19 cellular contexts compared by ENCODE assay signal in genomic region chr10:71233491-71233892, GRCh38. TPM values are rescaled to one million over a fixed set of nuclear protein-coding genes. Genes with fewer than 3 reads are reported as not detected.
DNase-seq lines count a peak whose midpoint lies in the region; ATAC-seq and TF ChIP-seq lines count a peak whose summit lies in the region.
"Had no signal": no experiment of that assay in that cellular context is flagged by ENCODE, and none has a peak within 500 bp of the region (broad histone marks: within the 10 kb centered on the region; RNA-seq: fewer than 3 reads in every experiment).

No MANE protein-coding gene starts in this region.

- H3K36me3 ChIP-seq in cardiac muscle cell (no peaks in the 10 kb centered on the region), mesodermal cell (ENCODE audit: control insufficient read depth, insufficient read depth, low read length) (peaks cover 4% of the 10 kb centered on the region), uterus (no peaks in the 10 kb centered on the region)
- H3K36me3 ChIP-seq: gastrocnemius medialis, HAP-1 had no signal

- H3K27ac Mint-ChIP-seq in dendritic cell treated with granulocyte-macrophage colony-stimulating factor and Interleukin-4, amounts not matched to agents 40 ng/mL and 50 ng/mL, for 4 days: peak overlapping the region; percentile 60
- no peak overlapping the region for H3K27ac Mint-ChIP-seq in glutamatergic neuron (ENCODE audit: unreplicated experiment)
- H3K27ac Mint-ChIP-seq: memory B cell, progenitor cell of endocrine pancreas had no signal

- no peaks in the 10 kb centered on the region for H3K9me3 Mint-ChIP-seq in dendritic cell treated with granulocyte-macrophage colony-stimulating factor and Interleukin-4, amounts not matched to agents 40 ng/mL and 50 ng/mL, for 4 days
- H3K9me3 Mint-ChIP-seq in glutamatergic neuron (ENCODE audit: unreplicated experiment): peaks cover 7% of the 10 kb centered on the region
- H3K9me3 Mint-ChIP-seq: memory B cell had no signal

- no peak for TF ChIP-seq POLR2A in uterus (IDR thresholded peaks at IDR 0.05)

- no peak for TF ChIP-seq CTCF in cardiac muscle cell (IDR thresholded peaks at IDR 0.05; ENCODE audit: low read depth, low read length)
- TF ChIP-seq CTCF in uterus (IDR thresholded peaks at IDR 0.05): no peak
- TF ChIP-seq CTCF in glutamatergic neuron (IDR thresholded peaks at IDR 0.05; ENCODE audit: partially characterized antibody, unreplicated experiment): no peak

- peaks cover 99% of the 10 kb centered on the region for H3K4me1 ChIP-seq in cardiac muscle cell (ENCODE audit: low read depth)
- peaks cover 91% of the 10 kb centered on the region for H3K4me1 ChIP-seq in mesodermal cell (ENCODE audit: control insufficient read depth, insufficient read depth, low read length, poor library complexity, severe bottlenecking)
- H3K4me1 ChIP-seq in uterus: peaks cover 17 to 36% of the 10 kb centered on the region in 2 donors

- H3K9me3 ChIP-seq in cardiac muscle cell (ENCODE audit: low read depth): no peaks in the 10 kb centered on the region
- H3K9me3 ChIP-seq in mesodermal cell (ENCODE audit: control insufficient read depth, low read length): no peaks in the 10 kb centered on the region
- no peaks in the 10 kb centered on the region for H3K9me3 ChIP-seq in uterus
- H3K9me3 ChIP-seq: gastrocnemius medialis, HAP-1 had no signal

- intact Hi-C loops in cardiac septum (cut with DNase I): loop anchor here (2.0 to 5.0 kb wide), 2 partner anchors 15 to 34 kb away; no protein-coding TSS in a partner anchor
- intact Hi-C loops in dendritic cell treated with granulocyte-macrophage colony-stimulating factor and Interleukin-4, amounts not matched to agents 40 ng/mL and 50 ng/mL, for 4 days (cut with micrococcal nuclease): no loop called here
- intact Hi-C loops in uterus (cut with DNase I; ENCODE audit: low total_unique reads): no loop called here

- peaks cover 3% of the 10 kb centered on the region for H3K27me3 Mint-ChIP-seq in dendritic cell treated with granulocyte-macrophage colony-stimulating factor and Interleukin-4, amounts not matched to agents 40 ng/mL and 50 ng/mL, for 4 days
- H3K27me3 Mint-ChIP-seq in glutamatergic neuron (ENCODE audit: unreplicated experiment): peaks cover 3% of the 10 kb centered on the region
- H3K27me3 Mint-ChIP-seq: memory B cell had no signal

- H3K4me3 ChIP-seq in cardiac muscle cell: no peak overlapping the region
- no peak overlapping the region for H3K4me3 ChIP-seq in mesodermal cell (ENCODE audit: extremely low read depth, insufficient read depth, low read length, poor library complexity, severe bottlenecking)
- H3K4me3 ChIP-seq in uterus: no peak overlapping the region
- H3K4me3 ChIP-seq: HAP-1, skin epidermis had no signal

- no peaks in the 10 kb centered on the region for H3K27me3 ChIP-seq in cardiac muscle cell
- no peaks in the 10 kb centered on the region for H3K27me3 ChIP-seq in uterus
- H3K27me3 ChIP-seq: gastrocnemius medialis had no signal

- 63 to 90% methylated on average over 1 to 3 of the region's 3 CpGs for WGBS in mesodermal cell (ENCODE audit: insufficient coverage in 2 of 2), 2 experiments

- ATAC-seq in GM21717 (IDR thresholded peaks at IDR 0.05; ENCODE audit: unreplicated experiment): no peak
- ATAC-seq: esophagus mucosa had no signal

- H3K36me3 Mint-ChIP-seq in dendritic cell treated with granulocyte-macrophage colony-stimulating factor and Interleukin-4, amounts not matched to agents 40 ng/mL and 50 ng/mL, for 4 days (ENCODE audit: low read depth): no peaks in the 10 kb centered on the region
- no peaks in the 10 kb centered on the region for H3K36me3 Mint-ChIP-seq in glutamatergic neuron (ENCODE audit: unreplicated experiment)
- H3K36me3 Mint-ChIP-seq: memory B cell had no signal

- DNase-seq in cardiac muscle cell (ENCODE audit: low read depth in 1 of 2, low spot score in 1 of 2) (no peak), cardiac septum (ENCODE audit: low spot score) (no peak), uterus (no peak), glutamatergic neuron (no peak), iPS-NIHi11 (ENCODE audit: low spot score) (no peak)
- DNase-seq: activated CD4-positive, alpha-beta T cell treated with anti-CD3 and anti-CD28 coated beads for 48 hours; central memory CD4-positive, alpha-beta T cell; effector CD8-positive, alpha-beta T cell; gastrocnemius medialis; stimulated activated CD4-positive, alpha-beta T cell treated with anti-CD3 and anti-CD28 coated beads, Interleukin-4, amount 100 ng/mL, for 24 hours; SW 1271 had no signal

- peak overlapping the region; percentile 99 for H3K27ac ChIP-seq in cardiac muscle cell
- H3K27ac ChIP-seq in mesodermal cell (ENCODE audit: low read depth, low read length, severe bottlenecking): peak overlapping the region; percentile 97
- peak overlapping the region; percentile 34 to 80 for H3K27ac ChIP-seq in uterus

- peaks cover 65% of the 10 kb centered on the region for H3K4me1 Mint-ChIP-seq in dendritic cell treated with granulocyte-macrophage colony-stimulating factor and Interleukin-4, amounts not matched to agents 40 ng/mL and 50 ng/mL, for 4 days (ENCODE audit: low read depth)
- peaks cover 9% of the 10 kb centered on the region for H3K4me1 Mint-ChIP-seq in glutamatergic neuron (ENCODE audit: low read depth, unreplicated experiment)
- H3K4me1 Mint-ChIP-seq: memory B cell had no signal

- no peak overlapping the region for H3K4me3 Mint-ChIP-seq in dendritic cell treated with granulocyte-macrophage colony-stimulating factor and Interleukin-4, amounts not matched to agents 40 ng/mL and 50 ng/mL, for 4 days
- H3K4me3 Mint-ChIP-seq in glutamatergic neuron (ENCODE audit: unreplicated experiment): no peak overlapping the region
- H3K4me3 Mint-ChIP-seq: memory B cell had no signal

RNA-seq across cellular contexts. Expression of gene UNC5B, which starts 21.1 kb away (rescaled TPM):
- total RNA-seq in cardiac muscle cell: 112 and 172 TPM in 2 replicates
- 73.3 and 98.3 TPM in 2 replicates for polyA plus RNA-seq in cardiac muscle cell
- 22.4 TPM for total RNA-seq in cardiac septum
- polyA plus RNA-seq in mesodermal cell (2013, experiment 1 of 2): 109 TPM
- polyA plus RNA-seq in mesodermal cell (2013, experiment 2 of 2): 93.7 TPM
- 10 to 100 TPM in 3 of 4 donors, 1 to 10 TPM in 1; 5.3 to 26.6 (median 17.7) TPM for total RNA-seq in uterus
- 22.6 TPM for total RNA-seq in glutamatergic neuron (ENCODE audit: unreplicated experiment)
